Comparison of ENCODE assay signal across 12 cellular contexts in the genomic region with DNA sequence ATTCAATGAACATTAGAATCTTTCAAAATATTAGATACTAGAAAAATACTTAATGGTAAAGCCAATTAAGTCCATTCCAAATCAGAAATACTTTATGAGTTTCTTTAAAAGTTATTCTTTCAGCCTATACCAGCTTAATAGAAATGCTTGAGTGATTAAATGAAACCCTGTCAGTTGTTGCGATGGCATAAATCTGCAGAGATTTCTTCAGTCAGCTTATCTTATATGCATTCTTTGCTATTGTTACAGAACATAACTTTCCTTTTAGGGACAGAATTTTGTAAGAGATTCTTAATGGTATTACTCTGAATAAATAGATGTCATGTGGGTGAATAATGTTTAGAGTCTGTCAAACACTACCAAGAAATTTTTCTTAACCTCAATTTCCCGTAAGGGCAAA.
DNase-seq lines count a peak whose midpoint lies in the region; TF ChIP-seq lines count a peak whose summit lies in the region.
"Had no signal": no experiment of that assay in that cellular context is flagged by ENCODE, and none has a peak within 500 bp of the region (broad histone marks: within the 10 kb centered on the region; RNA-seq: fewer than 3 reads in every experiment).

No MANE protein-coding gene starts in this region.

- no peak for TF ChIP-seq CTCF in cardiac fibroblast (IDR thresholded peaks at IDR 0.05; ENCODE audit: low read depth, low read length)
- TF ChIP-seq CTCF in fibroblast of the aortic adventitia (IDR thresholded peaks at IDR 0.05; ENCODE audit: insufficient read depth, low read length), result no peak

- no peaks in the 10 kb centered on the region for H3K36me3 ChIP-seq in SK-N-MC (ENCODE audit: insufficient read depth, low read length)
- H3K36me3 ChIP-seq in CD4-positive, alpha-beta memory T cell (ENCODE audit: insufficient read depth, low read length), result no peaks in the 10 kb centered on the region
- H3K36me3 ChIP-seq: BLaER1 treated with 17β-estradiol and CSF1 and Interleukin-3, amounts not matched to agents 10 nM and 100 nM had no signal

- peaks cover 0 to 4% (median 0%) of the 10 kb centered on the region in 8 donors for H3K9me3 Mint-ChIP-seq in CD4-positive, alpha-beta memory T cell
- no peaks in the 10 kb centered on the region for H3K9me3 Mint-ChIP-seq in activated CD4-positive, alpha-beta T cell treated with anti-CD3 and anti-CD28 coated beads, Interleukin-2, amount 10 ng/mL, durations not matched to agents 7 days and 5 days
- H3K9me3 Mint-ChIP-seq: GM23338 had no signal

- no peaks in the 10 kb centered on the region for H3K4me1 ChIP-seq in CD4-positive, alpha-beta memory T cell (ENCODE audit: insufficient read depth, low read length)

- H3K4me3 ChIP-seq in SK-N-MC (0 out of 2 replicates have a peak overlapping the region, but pooled peaks have one; percentile 10), cardiac fibroblast (replicated peaks in 1 of 2; ENCODE audit: low read depth in 2 of 2, low read length in 2 of 2) (no peak overlapping the region), fibroblast of the aortic adventitia (ENCODE audit: low read depth, low read length) (no peak overlapping the region)
- no peak overlapping the region for H3K4me3 ChIP-seq in CD4-positive, alpha-beta memory T cell (ENCODE audit: low read length in 2 of 2)
- H3K4me3 ChIP-seq: BLaER1 treated with 17β-estradiol and CSF1 and Interleukin-3, amounts not matched to agents 10 nM and 100 nM; GM23338 had no signal

- H3K9ac ChIP-seq in SK-N-MC (ENCODE audit: insufficient read length), result no peak overlapping the region
- H3K9ac ChIP-seq: BLaER1 treated with 17β-estradiol and CSF1 and Interleukin-3, amounts not matched to agents 10 nM and 100 nM had no signal

- intact Hi-C loops in CD4-positive, alpha-beta memory T cell (cut with micrococcal nuclease), result no loop called here

- no peaks in the 10 kb centered on the region for H3K36me3 Mint-ChIP-seq in CD4-positive, alpha-beta memory T cell
- no peaks in the 10 kb centered on the region for H3K36me3 Mint-ChIP-seq in activated CD4-positive, alpha-beta T cell treated with anti-CD3 and anti-CD28 coated beads, Interleukin-2, amount 10 ng/mL, durations not matched to agents 7 days and 5 days (ENCODE audit: low read depth)
- H3K36me3 Mint-ChIP-seq: CD8-positive, alpha-beta memory T cell had no signal

- DNase-seq in SK-N-MC (ENCODE audit: low read depth, low spot score) (no peak), cardiac fibroblast (ENCODE audit: low read depth in 2 of 2) (peak; percentile 7 to 42), fibroblast of the aortic adventitia (ENCODE audit: low read depth) (peak; percentile 69), OCI-M2 (lab: John Stamatoyannopoulos, UW; ENCODE audit: unreplicated experiment) (no peak)
- no peak for DNase-seq in CD4-positive, alpha-beta memory T cell
- no peak for DNase-seq in activated CD4-positive, alpha-beta T cell treated with anti-CD3 and anti-CD28 coated beads, Interleukin-2, amount 10 ng/mL, durations not matched to agents 7 days and 5 days
- DNase-seq: CD8-positive, alpha-beta memory T cell; COR-L47; HCEC 1CT had no signal

- no peaks in the 10 kb centered on the region for H3K27me3 ChIP-seq in CD4-positive, alpha-beta memory T cell (ENCODE audit: insufficient read depth, low read length)
- H3K27me3 ChIP-seq: BLaER1 treated with 17β-estradiol and CSF1 and Interleukin-3, amounts not matched to agents 10 nM and 100 nM had no signal

- CTCF ChIA-PET in CD4-positive, alpha-beta memory T cell (lab: Charles Lee; ENCODE audit: partially characterized antibody), result no interaction called here
- CTCF ChIA-PET in activated CD4-positive, alpha-beta T cell treated with anti-CD3 and anti-CD28 coated beads, Interleukin-2, amount 10 ng/mL, durations not matched to agents 7 days and 5 days (lab: Charles Lee), result no interaction called here

- H3K27ac ChIP-seq in SK-N-MC, result peak overlapping the region; percentile 59
- no peak overlapping the region for H3K27ac ChIP-seq in CD4-positive, alpha-beta memory T cell (ENCODE audit: low read depth, low read length)
- H3K27ac ChIP-seq: BLaER1 treated with 17β-estradiol and CSF1 and Interleukin-3, amounts not matched to agents 10 nM and 100 nM; HL-60 had no signal

- H3K4me1 Mint-ChIP-seq in CD4-positive, alpha-beta memory T cell, result no peaks in the 10 kb centered on the region
- H3K4me1 Mint-ChIP-seq in activated CD4-positive, alpha-beta T cell treated with anti-CD3 and anti-CD28 coated beads, Interleukin-2, amount 10 ng/mL, durations not matched to agents 7 days and 5 days, result no peaks in the 10 kb centered on the region
- H3K4me1 Mint-ChIP-seq: CD8-positive, alpha-beta memory T cell; GM23338 had no signal

- POLR2A ChIA-PET in CD4-positive, alpha-beta memory T cell (lab: Charles Lee; ENCODE audit: partially characterized antibody), result no interaction called here
- POLR2A ChIA-PET in activated CD4-positive, alpha-beta T cell treated with anti-CD3 and anti-CD28 coated beads, Interleukin-2, amount 10 ng/mL, durations not matched to agents 7 days and 5 days (lab: Charles Lee), result no interaction called here

- H3K4me3 Mint-ChIP-seq in CD4-positive, alpha-beta memory T cell, result no peak overlapping the region
- H3K4me3 Mint-ChIP-seq in activated CD4-positive, alpha-beta T cell treated with anti-CD3 and anti-CD28 coated beads, Interleukin-2, amount 10 ng/mL, durations not matched to agents 7 days and 5 days, result no peak overlapping the region
- H3K4me3 Mint-ChIP-seq: CD8-positive, alpha-beta memory T cell; GM23338 had no signal

- no peak overlapping the region for H3K27ac Mint-ChIP-seq in CD4-positive, alpha-beta memory T cell
- no peak overlapping the region for H3K27ac Mint-ChIP-seq in activated CD4-positive, alpha-beta T cell treated with anti-CD3 and anti-CD28 coated beads, Interleukin-2, amount 10 ng/mL, durations not matched to agents 7 days and 5 days
- H3K27ac Mint-ChIP-seq: CD8-positive, alpha-beta memory T cell; GM23338 had no signal

- H3K27me3 Mint-ChIP-seq in CD4-positive, alpha-beta memory T cell, result peaks cover under 1 to 2% of the 10 kb centered on the region in 2 donors
- no peaks in the 10 kb centered on the region for H3K27me3 Mint-ChIP-seq in activated CD4-positive, alpha-beta T cell treated with anti-CD3 and anti-CD28 coated beads, Interleukin-2, amount 10 ng/mL, durations not matched to agents 7 days and 5 days
- H3K27me3 Mint-ChIP-seq: CD8-positive, alpha-beta memory T cell had no signal

- H3K9me3 ChIP-seq in SK-N-MC (ENCODE audit: low read depth, low read length), result no peaks in the 10 kb centered on the region
- no peaks in the 10 kb centered on the region for H3K9me3 ChIP-seq in CD4-positive, alpha-beta memory T cell (ENCODE audit: control insufficient read depth in 1 of 2, low read length in 2 of 2)

Comparison
In these comparisons a context has a peak if more than half of its experiments do, and no peak if none do; other contexts are left out.
1. DNase-seq: peak in cardiac fibroblast (2 of 2) and fibroblast of the aortic adventitia (single experiment); none in SK-N-MC (single experiment), CD4-positive, alpha-beta memory T cell (0 of 5), OCI-M2 (single experiment) and activated CD4-positive, alpha-beta T cell treated with anti-CD3 and anti-CD28 coated beads, Interleukin-2, amount 10 ng/mL, durations not matched to agents 7 days and 5 days (single experiment).